ENCODE assay signal across 25 cellular contexts in genomic region chrX:30961805-30962204, GRCh38.
"Had no signal": no experiment of that assay in that cellular context is flagged by ENCODE, and none has a peak within 500 bp of the region (broad histone marks: within the 10 kb centered on the region; RNA-seq: fewer than 3 reads in every experiment).

No MANE protein-coding gene starts in this region.

- H3K4me1 ChIP-seq: esophagus squamous epithelium, gastrocnemius medialis, heart right ventricle, left lung, lower lobe of right lung had no signal

- H3K27ac ChIP-seq: coronary artery, epithelial cell of prostate, esophagus squamous epithelium, gastrocnemius medialis, heart right ventricle, left lung, lower lobe of right lung had no signal

- H3K9me3 ChIP-seq: esophagus squamous epithelium, gastrocnemius medialis, heart right ventricle, left lung, lower lobe of right lung had no signal

- H3K4me3 ChIP-seq: coronary artery, esophagus squamous epithelium, gastrocnemius medialis, heart right ventricle, left lung, lower lobe of right lung had no signal

- ATAC-seq: effector memory CD8-positive, alpha-beta T cell; esophagus mucosa; gastrocnemius medialis; heart right ventricle; left lung; left ventricle myocardium superior; lower lobe of right lung had no signal

- H3K27me3 ChIP-seq: esophagus squamous epithelium, gastrocnemius medialis, heart right ventricle, left lung had no signal

- H3K36me3 ChIP-seq: esophagus squamous epithelium, gastrocnemius medialis, heart right ventricle, left lung, lower lobe of right lung had no signal

- DNase-seq: cerebellar nuclear complex; effector CD8-positive, alpha-beta T cell; effector memory CD8-positive, alpha-beta T cell; endodermal cell; erythroblast; esophagus squamous epithelium; foreskin fibroblast; foreskin melanocyte; gastrocnemius medialis; glutamatergic neuron; head of caudate nucleus; heart right ventricle; hypothalamus; immature natural killer cell; islet precursor cell; kidney; kidney glomerular epithelial cell; left lung; left ventricle myocardium superior; lower lobe of right lung; mesenchymal stem cell had no signal

- FAIRE-seq: endometrium, kidney had no signal
